ENCODE assay signal across 2 cellular contexts in genomic region chr2:138766464-138766863, GRCh38.
TF ChIP-seq lines count a peak whose summit lies in the region.

No MANE protein-coding gene starts in this region.

TF ChIP-seq in HEK293, 187 proteins besides CTCF, POLR2A, EP300 and RAD21:
- TF ChIP-seq ZNF366 (tag by site-specific recombination; conservative IDR thresholded peaks at IDR 0.05) (no peak), REST (tag by site-specific recombination; IDR thresholded peaks at IDR 0.05) (peak; percentile 64)

TF ChIP-seq in H1, 55 proteins besides CTCF, POLR2A, EP300 and RAD21:
- no peak for TF ChIP-seq MAFK (IDR thresholded peaks at IDR 0.05; ENCODE audit: low read depth, low read length)
- no peak for TF ChIP-seq CBX8 (IDR thresholded peaks at IDR 0.05; ENCODE audit: borderline replicate concordance, low read depth, low read length)
- TF ChIP-seq RBBP5 (IDR thresholded peaks at IDR 0.05; ENCODE audit: borderline replicate concordance, low read depth, low read length): no peak
- TF ChIP-seq ATF2 (IDR thresholded peaks at IDR 0.05; ENCODE audit: low read length): no peak
- no peak for TF ChIP-seq SP4 (IDR thresholded peaks at IDR 0.05; ENCODE audit: low read length)
- TF ChIP-seq TAF7 (optimal IDR thresholded peaks at IDR 0.05; ENCODE audit: borderline replicate concordance, low read depth, low read length): no peak
- TF ChIP-seq KDM1A (IDR thresholded peaks at IDR 0.05; ENCODE audit: borderline replicate concordance, low read length): no peak
- no peak for TF ChIP-seq TBP (IDR thresholded peaks at IDR 0.05; ENCODE audit: low read depth, low read length)
- TF ChIP-seq CHD1 (IDR thresholded peaks at IDR 0.05; ENCODE audit: low read depth, low read length): no peak
- no peak for TF ChIP-seq SP1 (IDR thresholded peaks at IDR 0.05; ENCODE audit: low read depth, low read length)
- no peak for TF ChIP-seq SIN3A (conservative IDR thresholded peaks at IDR 0.05 in 1 of 2, IDR thresholded peaks at IDR 0.05 in 1 of 2; ENCODE audit: low read depth in 1 of 2, low read length in 2 of 2)
- TF ChIP-seq PHF8 (conservative IDR thresholded peaks at IDR 0.05; ENCODE audit: low read depth, low read length): no peak
- no peak for TF ChIP-seq BACH1 (IDR thresholded peaks at IDR 0.05; ENCODE audit: low read length)
- no peak for TF ChIP-seq CREB1 (IDR thresholded peaks at IDR 0.05)
- no peak for TF ChIP-seq CHD2 (IDR thresholded peaks at IDR 0.05; ENCODE audit: low read length)
- TF ChIP-seq TEAD4 (IDR thresholded peaks at IDR 0.05; ENCODE audit: low read depth, low read length): no peak
- TF ChIP-seq HDAC6 (IDR thresholded peaks at IDR 0.05; ENCODE audit: low read depth, low read length): no peak
- TF ChIP-seq KDM5A (IDR thresholded peaks at IDR 0.05; ENCODE audit: low read length): no peak
- no peak for TF ChIP-seq FOSL1 (IDR thresholded peaks at IDR 0.05; ENCODE audit: insufficient read depth, low read depth, low read length)
- no peak for TF ChIP-seq POLR2AphosphoS5 (IDR thresholded peaks at IDR 0.05; ENCODE audit: low read depth, low read length)
TF ChIP-seq in H1: peak in this region for 0.
